ENCODE assay signal across 6 cellular contexts in the genomic region with DNA sequence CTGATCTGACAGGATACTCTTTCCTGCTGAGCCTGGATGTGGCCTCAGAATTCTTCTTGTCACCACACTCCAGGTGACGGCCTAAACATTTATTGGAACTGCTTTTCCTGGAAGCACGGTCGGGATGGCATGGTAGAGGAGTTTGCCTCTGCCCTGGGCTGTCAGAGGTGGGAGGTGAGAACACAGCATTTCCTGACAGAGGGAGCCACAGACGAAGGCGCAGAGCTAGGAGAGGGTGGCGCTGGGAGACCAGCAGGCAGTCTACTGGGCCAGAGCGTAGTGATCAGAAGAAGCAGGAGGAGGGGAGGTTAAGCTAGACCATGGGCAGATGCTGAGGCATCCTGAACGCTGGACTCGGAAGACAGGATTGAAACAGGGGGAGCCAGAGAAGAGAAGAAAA.
"Had no signal": no experiment of that assay in that cellular context is flagged by ENCODE, and none has a peak within 500 bp of the region (broad histone marks: within the 10 kb centered on the region; RNA-seq: fewer than 3 reads in every experiment).

No MANE protein-coding gene starts in this region.

- H3K4me3 ChIP-seq: K562 had no signal

- ATAC-seq: HepG2, K562 had no signal

- DNase-seq: IMR-90, KBM-7 had no signal

- H3K4me3 Mint-ChIP-seq: IgD-negative memory B cell had no signal

- H3K27ac Mint-ChIP-seq: IgD-negative memory B cell had no signal

- H3K27ac ChIP-seq: HL-60 had no signal

- H3K4me1 Mint-ChIP-seq: IgD-negative memory B cell had no signal

- H3K36me3 Mint-ChIP-seq: IgD-negative memory B cell had no signal

- H3K9me3 Mint-ChIP-seq: IgD-negative memory B cell had no signal
